20 cellular contexts compared by ENCODE assay signal in the genomic region with DNA sequence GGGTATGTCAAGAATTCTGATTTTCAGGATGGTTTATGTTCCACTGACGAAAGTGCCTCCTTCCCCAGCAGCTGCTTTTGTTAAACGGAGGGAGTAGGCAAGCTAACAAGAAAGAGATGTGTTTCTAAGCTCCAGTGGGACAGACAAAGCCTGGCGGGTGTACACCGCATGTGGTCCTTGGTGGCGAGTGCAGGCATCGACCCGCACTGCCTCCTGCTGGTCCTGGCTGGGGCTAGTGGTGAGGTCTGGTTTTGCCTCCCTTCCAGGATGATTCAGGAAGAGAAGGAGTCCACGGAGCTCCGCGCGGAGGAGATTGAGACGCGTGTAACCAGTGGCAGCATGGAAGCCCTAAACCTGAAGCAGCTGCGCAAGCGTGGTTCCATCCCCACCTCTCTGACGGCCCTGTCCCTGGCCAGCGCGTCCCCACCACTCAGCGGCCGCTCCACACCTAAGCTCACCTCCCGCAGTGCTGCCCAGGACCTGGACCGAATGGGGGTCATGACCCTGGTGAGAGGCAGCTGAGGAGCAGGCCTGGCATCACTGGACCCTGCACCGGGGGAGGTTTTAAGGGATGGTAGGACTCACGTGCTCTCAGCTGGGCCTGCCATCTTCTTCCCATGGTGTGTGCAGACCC. TPM values are rescaled to one million over a fixed set of nuclear protein-coding genes. Genes with fewer than 3 reads are reported as not detected.
DNase-seq lines count a peak whose midpoint lies in the region; ATAC-seq and TF ChIP-seq lines count a peak whose summit lies in the region.
"Had no signal": no experiment of that assay in that cellular context is flagged by ENCODE, and none has a peak within 500 bp of the region (broad histone marks: within the 10 kb centered on the region; RNA-seq: fewer than 3 reads in every experiment).

No MANE protein-coding gene starts in this region.

- H4K91ac ChIP-seq in H9 (ENCODE audit: insufficient read length, low read depth, low read length), result no peak overlapping the region

- H3K4me3 Mint-ChIP-seq in H9, result no peak overlapping the region
- H3K4me3 Mint-ChIP-seq in stimulated activated memory B cell treated with anti-CD40 and anti-IgM and Interleukin-4, amounts not matched to agents 10 μg/mL and 1 μg/mL and 100 μg/mL, for 72 hours, result no peak overlapping the region
- H3K4me3 Mint-ChIP-seq: activated CD4-positive, alpha-beta T cell treated with anti-CD3 and anti-CD28 coated beads, Interleukin-2, amount 10 ng/mL, durations not matched to agents 24 days and 14 days; effector memory CD8-positive, alpha-beta T cell had no signal

- H2AK5ac ChIP-seq in H9 (ENCODE audit: insufficient read length, low read length), result no peak overlapping the region

- H2BK120ac ChIP-seq in H9 (ENCODE audit: low read depth, low read length, poor library complexity, severe bottlenecking), result no peak overlapping the region

- TF ChIP-seq CTCF in A673 (conservative IDR thresholded peaks at IDR 0.05; ENCODE audit: low read depth, low read length) (peak; percentile 39; the same call in 1 of the 2 replicates), H9 (conservative IDR thresholded peaks at IDR 0.05) (peak; percentile 66), SK-N-SH (IDR thresholded peaks at IDR 0.05) (peak; percentile 14; the same call in 1 of the 2 replicates)

- no peak overlapping the region for H3K4ac ChIP-seq in H9 (ENCODE audit: low read depth, low read length)

- peak overlapping the region in 1 of 3 experiments; percentile 15; a peak in 1 of 7 replicates for H3K27ac Mint-ChIP-seq in H9
- H3K27ac Mint-ChIP-seq in stimulated activated memory B cell treated with anti-CD40 and anti-IgM and Interleukin-4, amounts not matched to agents 10 μg/mL and 1 μg/mL and 100 μg/mL, for 72 hours, result no peak overlapping the region
- H3K27ac Mint-ChIP-seq: activated CD4-positive, alpha-beta T cell treated with anti-CD3 and anti-CD28 coated beads, Interleukin-2, amount 10 ng/mL, durations not matched to agents 24 days and 14 days; effector memory CD8-positive, alpha-beta T cell had no signal

- DNase-seq in A673 (ENCODE audit: low spot score) (peak; percentile 44), H9 (peak; percentile 78), SK-N-SH (no peak), iPS-NIHi11 (ENCODE audit: low spot score) (peak; percentile 69), NCI-H2107 treated with DMSO at 0.1 percent for 48 hours (lab: John Stamatoyannopoulos, UW; ENCODE audit: unreplicated experiment) (no peak)
- DNase-seq: activated CD4-positive, alpha-beta T cell treated with anti-CD3 and anti-CD28 coated beads, Interleukin-2, amount 10 ng/mL, durations not matched to agents 24 days and 14 days; activated naive CD4-positive, alpha-beta T cell; anterior cingulate cortex; effector memory CD8-positive, alpha-beta T cell; left lung; NCI-H2029; NCI-H524 treated with DMSO at 0.1 percent for 48 hours; pancreas; Peyer's patch; stimulated activated CD4-positive, alpha-beta T cell treated with anti-CD3 and anti-CD28 coated beads, Interleukin-4, amount 100 ng/mL, for 24 hours had no signal

- no peak overlapping the region for H3K14ac ChIP-seq in H9 (ENCODE audit: insufficient read depth, low read length)

- H3K9me2 ChIP-seq in SK-N-SH, result no peaks in the 10 kb centered on the region

- H3K4me1 ChIP-seq in A673 (ENCODE audit: insufficient read depth, low read length, poor library complexity, severe bottlenecking), result peaks cover 9% of the 10 kb centered on the region
- peaks cover 4% of the 10 kb centered on the region; the same call in 1 of the 2 replicates for H3K4me1 ChIP-seq in H9 (ENCODE audit: insufficient read depth, low read length)
- H3K4me1 ChIP-seq in SK-N-SH (ENCODE audit: control insufficient read depth in 1 of 2, insufficient read depth in 2 of 2, low read depth in 1 of 2, low read length in 1 of 2), result peaks cover 0 to 34% of the 10 kb centered on the region in 2 experiments; a peak in 1 of 4 replicates
- H3K4me1 ChIP-seq: pancreas, Peyer's patch had no signal

- no peak overlapping the region for H4K8ac ChIP-seq in H9 (replicated peaks; ENCODE audit: insufficient read length, low read depth, low read length)

- H3K79me1 ChIP-seq in H9 (ENCODE audit: insufficient read depth, low read depth, low read length, poor library complexity, severe bottlenecking), result no peaks in the 10 kb centered on the region

- intact Hi-C loops in A673 (cut with micrococcal nuclease; ENCODE audit: unreplicated experiment), result no loop called here

- TF ChIP-seq RAD21 in SK-N-SH (IDR thresholded peaks at IDR 0.05; ENCODE audit: low read length), result no peak

- peaks cover 5 to 35% (median 12%) of the 10 kb centered on the region in 3 experiments; a peak in 4 of 7 replicates for H3K36me3 Mint-ChIP-seq in H9 (ENCODE audit: insufficient read depth in 1 of 3, low read depth in 3 of 3)
- H3K36me3 Mint-ChIP-seq in stimulated activated memory B cell treated with anti-CD40 and anti-IgM and Interleukin-4, amounts not matched to agents 10 μg/mL and 1 μg/mL and 100 μg/mL, for 72 hours, result no peaks in the 10 kb centered on the region

- H3K79me2 ChIP-seq in H9 (ENCODE audit: insufficient read depth, low read length) (no peaks in the 10 kb centered on the region), SK-N-SH (ENCODE audit: insufficient read depth) (no peaks in the 10 kb centered on the region)

- CTCF ChIA-PET in A673 (lab: Charles Lee) (interaction anchor here (1.1 to 1.5 kb wide), 3 partner anchors 9 to 16 kb away, joined by 3 to 5 read pairs (median 3); no protein-coding TSS in a partner anchor), SK-N-SH (lab: Yijun Ruan, JAX) (interaction anchor here (0.7 to 13.2 kb wide), 14 partner anchors 11 to 212 kb away, joined by 3 to 131 read pairs (median 4); no protein-coding TSS in a partner anchor)

- H2AFZ ChIP-seq in H9 (ENCODE audit: low read length) (no peak overlapping the region), SK-N-SH (ENCODE audit: low read depth) (no peak overlapping the region)

- H4K20me1 ChIP-seq in H9 (ENCODE audit: control insufficient read depth, insufficient read depth, insufficient read length) (no peaks in the 10 kb centered on the region), SK-N-SH (ENCODE audit: insufficient read depth) (no peaks in the 10 kb centered on the region)

- H3K9ac ChIP-seq in H9 (ENCODE audit: extremely low read depth, insufficient read length, low read length), result no peak overlapping the region
- no peak overlapping the region for H3K9ac ChIP-seq in SK-N-SH

- no peaks in the 10 kb centered on the region for H3K36me3 ChIP-seq in A673 (ENCODE audit: insufficient read depth, low read length, poor library complexity, severe bottlenecking)
- H3K36me3 ChIP-seq in SK-N-SH (replicated peaks in 1 of 2; ENCODE audit: control insufficient read depth in 1 of 2, insufficient read depth in 2 of 2, low read length in 1 of 2), result no peaks in the 10 kb centered on the region
- H3K36me3 ChIP-seq: left lung, pancreas, Peyer's patch had no signal

- no peak overlapping the region for H3K4me2 ChIP-seq in H9 (ENCODE audit: insufficient read depth, insufficient read length, low read length)
- no peak overlapping the region for H3K4me2 ChIP-seq in SK-N-SH

- no peaks in the 10 kb centered on the region for H3K9me3 ChIP-seq in A673 (ENCODE audit: low read depth, low read length, poor library complexity, severe bottlenecking)
- no peaks in the 10 kb centered on the region for H3K9me3 ChIP-seq in H9 (ENCODE audit: control insufficient read depth, low read depth, low read length)
- no peaks in the 10 kb centered on the region for H3K9me3 ChIP-seq in SK-N-SH
- H3K9me3 ChIP-seq: left lung, pancreas, Peyer's patch had no signal

- H2BK20ac ChIP-seq in H9 (ENCODE audit: low read depth, low read length, poor library complexity, severe bottlenecking), result no peak overlapping the region

- BruUV-seq in A673 (replicated peaks; lab: Mats Ljungman, UMichigan), result no TSS peak

- no peak overlapping the region for H2BK12ac ChIP-seq in H9 (ENCODE audit: insufficient read length, low read depth, low read length)

- H3K18ac ChIP-seq in H9 (ENCODE audit: insufficient read length, low read depth, low read length), result no peak overlapping the region

- no peak overlapping the region for H3K23ac ChIP-seq in H9 (ENCODE audit: insufficient read length, low read depth, low read length)

- no peaks in the 10 kb centered on the region for H3K23me2 ChIP-seq in H9 (ENCODE audit: insufficient read length, low read depth, low read length, poor library complexity, severe bottlenecking)

- H3K27me3 ChIP-seq in A673 (replicated peaks; ENCODE audit: insufficient read depth, low read depth, low read length, poor library complexity) (no peaks in the 10 kb centered on the region), H9 (ENCODE audit: insufficient read depth, low read length) (no peaks in the 10 kb centered on the region), SK-N-SH (ENCODE audit: insufficient read depth) (no peaks in the 10 kb centered on the region)
- H3K27me3 ChIP-seq: pancreas, Peyer's patch had no signal

- no peaks in the 10 kb centered on the region for H3K9me3 Mint-ChIP-seq in H9
- no peaks in the 10 kb centered on the region for H3K9me3 Mint-ChIP-seq in stimulated activated memory B cell treated with anti-CD40 and anti-IgM and Interleukin-4, amounts not matched to agents 10 μg/mL and 1 μg/mL and 100 μg/mL, for 72 hours
- H3K9me3 Mint-ChIP-seq: activated CD4-positive, alpha-beta T cell treated with anti-CD3 and anti-CD28 coated beads, Interleukin-2, amount 10 ng/mL, durations not matched to agents 24 days and 14 days; effector memory CD8-positive, alpha-beta T cell had no signal

- no peak overlapping the region for H3K27ac ChIP-seq in A673 (ENCODE audit: low read depth, low read length, poor library complexity, severe bottlenecking)
- no peak overlapping the region for H3K27ac ChIP-seq in H9 (ENCODE audit: insufficient read length, low read depth, low read length)
- no peak overlapping the region for H3K27ac ChIP-seq in SK-N-SH (ENCODE audit: low read depth in 2 of 2, low read length in 1 of 2)
- H3K27ac ChIP-seq: left lung, pancreas, Peyer's patch, skin epidermis had no signal

- H3T11ph ChIP-seq in H9 (ENCODE audit: low read length), result no peak overlapping the region

- H2BK5ac ChIP-seq in H9 (ENCODE audit: insufficient read length, low read length), result no peak overlapping the region

- no peak overlapping the region for H3K56ac ChIP-seq in H9 (ENCODE audit: insufficient read length, low read depth, low read length)

- no peak overlapping the region for H2BK15ac ChIP-seq in H9 (ENCODE audit: low read depth, low read length)

- H3K27me3 Mint-ChIP-seq in H9 (ENCODE audit: low read depth), result no peaks in the 10 kb centered on the region; the same call in 1 of the 2 replicates
- H3K27me3 Mint-ChIP-seq in stimulated activated memory B cell treated with anti-CD40 and anti-IgM and Interleukin-4, amounts not matched to agents 10 μg/mL and 1 μg/mL and 100 μg/mL, for 72 hours, result peaks cover 60% of the 10 kb centered on the region
- H3K27me3 Mint-ChIP-seq: activated CD4-positive, alpha-beta T cell treated with anti-CD3 and anti-CD28 coated beads, Interleukin-2, amount 10 ng/mL, durations not matched to agents 24 days and 14 days had no signal

- H4K5ac ChIP-seq in H9 (ENCODE audit: insufficient read length, low read depth, low read length), result no peak overlapping the region

- POLR2A ChIA-PET in A673 (lab: Charles Lee; ENCODE audit: low non-redundant PET), result no interaction called here
- POLR2A ChIA-PET in SK-N-SH (lab: Yijun Ruan, JAX), result interaction anchor here (0.7 to 1.3 kb wide), 2 partner anchors 48 to 452 kb away, joined by 3 to 5 read pairs; a partner anchor contains a TSS

- ATAC-seq in HG03135 (IDR thresholded peaks at IDR 0.05; ENCODE audit: unreplicated experiment) (no peak), GM19455 (IDR thresholded peaks at IDR 0.05; ENCODE audit: unreplicated experiment) (no peak)
- ATAC-seq in stimulated activated memory B cell treated with anti-CD40 and anti-IgM and Interleukin-4, amounts not matched to agents 10 μg/mL and 1 μg/mL and 100 μg/mL, for 72 hours, result no peak
- ATAC-seq: effector memory CD8-positive, alpha-beta T cell; left lung; pancreas had no signal

- no peaks in the 10 kb centered on the region for H3F3A ChIP-seq in SK-N-SH (replicated peaks; ENCODE audit: insufficient read depth)

- no peak for TF ChIP-seq EP300 in SK-N-SH (IDR thresholded peaks at IDR 0.05; ENCODE audit: borderline replicate concordance in 1 of 2, low read depth in 1 of 2, low read length in 1 of 2)

- peaks cover 39 to 50% of the 10 kb centered on the region in 2 experiments for H3K4me1 Mint-ChIP-seq in H9
- no peaks in the 10 kb centered on the region for H3K4me1 Mint-ChIP-seq in stimulated activated memory B cell treated with anti-CD40 and anti-IgM and Interleukin-4, amounts not matched to agents 10 μg/mL and 1 μg/mL and 100 μg/mL, for 72 hours
- H3K4me1 Mint-ChIP-seq: activated CD4-positive, alpha-beta T cell treated with anti-CD3 and anti-CD28 coated beads, Interleukin-2, amount 10 ng/mL, durations not matched to agents 24 days and 14 days had no signal

- no peak overlapping the region for H3K4me3 ChIP-seq in A673 (ENCODE audit: low read depth, low read length, poor library complexity, severe bottlenecking)
- H3K4me3 ChIP-seq in SK-N-SH (ENCODE audit: low read depth in 2 of 2, low read length in 1 of 2), result no peak overlapping the region
- H3K4me3 ChIP-seq: left lung, pancreas, Peyer's patch, skin epidermis had no signal

- no CpG with 5 or more reads among the region's 24 CpGs for WGBS in H9 (ENCODE audit: extremely low coverage, insufficient read length, low lambda C conversion rate)
- 93% methylated on average over 19 of the region's 24 CpGs for WGBS in SK-N-SH (ENCODE audit: low lambda C conversion rate)

RNA-seq across cellular contexts. Expression of a gene that starts 29.0 kb away (rescaled TPM):
- total RNA-seq in A673 (2021) (2.5 and 3.0 TPM in 2 replicates), H9 (2021) (2.8 and 3.9 TPM in 2 replicates)
- 4.4 and 5.5 TPM in 2 replicates for polyA plus RNA-seq in SK-N-SH (2012; rRNA removed)
- 1.3 and 2.0 TPM in 2 replicates for polyA plus RNA-seq in SK-N-SH (2012; cell fraction: cytosol; rRNA removed)
- polyA plus RNA-seq in SK-N-SH (2012; cell fraction: nucleus; rRNA removed), result 39.4 and 55.6 TPM in 2 replicates

RNA-seq across cellular contexts. Expression of a gene that starts 30.5 kb away (rescaled TPM):
- total RNA-seq in A673 (2021) (not detected in 2 replicates), H9 (2021) (not detected in 2 replicates)
- not detected in 2 replicates for polyA plus RNA-seq in SK-N-SH (2012; rRNA removed)
- polyA plus RNA-seq in SK-N-SH (2012; cell fraction: cytosol; rRNA removed), result not detected in 2 replicates
- not detected in 2 replicates for polyA plus RNA-seq in SK-N-SH (2012; cell fraction: nucleus; rRNA removed)
- total RNA-seq: activated CD4-positive, alpha-beta T cell treated with anti-CD3 and anti-CD28 coated beads, Interleukin-2, amount 10 ng/mL, durations not matched to agents 24 days and 14 days; left lung; pancreas; Peyer's patch; temporal lobe had no signal

RNA-seq across cellular contexts. Expression of a gene that starts 48.1 kb away (rescaled TPM):
- total RNA-seq in A673 (2021) (65.1 and 68.4 TPM in 2 replicates), H9 (2021) (93.4 and 96.0 TPM in 2 replicates)
- 47.9 and 62.2 TPM in 2 replicates for polyA plus RNA-seq in SK-N-SH (2012; rRNA removed)
- polyA plus RNA-seq in SK-N-SH (2012; cell fraction: cytosol; rRNA removed), result 43.9 and 55.4 TPM in 2 replicates
- 70.0 and 98.7 TPM in 2 replicates for polyA plus RNA-seq in SK-N-SH (2012; cell fraction: nucleus; rRNA removed)

Comparison
In these comparisons a context has a peak if more than half of its experiments do, and no peak if none do; other contexts are left out.
1. DNase-seq: peak in A673 (single experiment), H9 (single experiment) and iPS-NIHi11 (single experiment); none in SK-N-SH (single experiment) and NCI-H2107 treated with DMSO at 0.1 percent for 48 hours (single experiment).
2. CTCF ChIP-seq: peak in every context shown above with its lines; median percentile 66 in H9; 39 in A673; 14 in SK-N-SH.